ENCODE assay signal across 30 cellular contexts in the genomic region with DNA sequence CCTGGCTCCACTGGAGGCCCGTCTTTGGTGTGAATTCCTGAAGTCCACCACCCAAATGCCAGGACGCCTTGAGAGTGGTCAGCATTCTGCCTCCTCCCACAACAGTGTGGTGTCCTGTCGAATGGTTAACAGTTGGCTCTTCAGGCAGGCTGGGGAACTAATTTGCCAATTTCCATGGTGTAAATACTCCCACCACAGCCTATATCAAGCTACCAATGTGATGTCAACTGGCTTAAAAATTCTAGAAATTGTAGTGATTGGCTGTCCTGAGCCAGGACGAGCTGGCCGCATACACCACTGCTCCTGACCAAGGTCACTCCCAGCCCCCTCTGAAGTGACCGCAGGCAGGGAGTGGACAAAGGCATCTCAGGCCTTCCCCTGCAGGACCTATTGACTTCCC. TPM values are rescaled to one million over a fixed set of nuclear protein-coding genes. Genes with fewer than 3 reads are reported as not detected.
"Had no signal": no experiment of that assay in that cellular context is flagged by ENCODE, and none has a peak within 500 bp of the region (broad histone marks: within the 10 kb centered on the region; RNA-seq: fewer than 3 reads in every experiment).

No MANE protein-coding gene starts in this region.

- H3K79me2 ChIP-seq: hepatocyte had no signal

- H3K9me3 ChIP-seq: colonic mucosa, gastrocnemius medialis, heart left ventricle, left ventricle myocardium inferior, lower lobe of right lung, neutrophil, right atrium auricular region, sigmoid colon, thyroid gland, vagina had no signal

- DNase-seq: colonic mucosa; effector CD8-positive, alpha-beta T cell; endodermal cell; foreskin fibroblast; gastrocnemius medialis; kidney glomerular epithelial cell; left colon; left ventricle myocardium inferior; lower lobe of right lung; natural killer cell; sigmoid colon; stimulated activated CD4-positive, alpha-beta T cell treated with anti-CD3 and anti-CD28 coated beads, Interleukin-2, amount 100 ng/mL, for 24 hours; stimulated activated CD4-positive, alpha-beta T cell treated with anti-CD3 and anti-CD28 coated beads, Interleukin-4, amount 100 ng/mL, for 24 hours; stimulated activated naive CD4-positive, alpha-beta T cell treated with Interleukin-2 at 50 U/mL for 16 hours; stomach; thyroid gland; trophoblast cell had no signal

- ATAC-seq: esophagus mucosa; gastrocnemius medialis; heart left ventricle; left colon; lower lobe of right lung; natural killer cell; stimulated activated effector memory CD8-positive, alpha-beta T cell treated with anti-CD3 and anti-CD28 coated beads, Interleukin-12 subunit alpha, Interleukin-12 subunit beta, amount 100 ng/mL, for 72 hours had no signal

- H3K36me3 ChIP-seq: colonic mucosa, gastrocnemius medialis, heart left ventricle, left ventricle myocardium inferior, lower lobe of right lung, neutrophil, right atrium auricular region, sigmoid colon, stomach, thyroid gland, vagina had no signal

- H2AFZ ChIP-seq: hepatocyte had no signal

- H3K4me3 ChIP-seq: colonic mucosa, gastrocnemius medialis, heart left ventricle, hepatocyte, left ventricle myocardium inferior, lower lobe of right lung, right atrium auricular region, sigmoid colon, stomach, thyroid gland, vagina had no signal

- H3K4me2 ChIP-seq: hepatocyte had no signal

- H3K27me3 ChIP-seq: vagina had no signal

- H3K4me1 ChIP-seq: colonic mucosa, gastrocnemius medialis had no signal

- H3K27ac ChIP-seq: colonic mucosa, epithelial cell of prostate, gastrocnemius medialis, heart left ventricle, hepatocyte, left ventricle myocardium inferior, lower lobe of right lung, neutrophil, right atrium auricular region, sigmoid colon, stomach, thyroid gland, vagina had no signal

- H3K9ac ChIP-seq: parathyroid adenoma had no signal

RNA-seq across cellular contexts. Expression of a gene that starts 11.1 kb away (rescaled TPM):
- total RNA-seq: colonic mucosa, esophagus mucosa, left colon, left ventricle myocardium inferior, mononuclear cell, natural killer cell, osteoblast, right atrium auricular region, sigmoid colon, skeletal muscle tissue, ureter, vagina had no signal
- polyA plus RNA-seq: heart left ventricle had no signal
